ENCODE assay signal across 1 cellular context in the genomic region with DNA sequence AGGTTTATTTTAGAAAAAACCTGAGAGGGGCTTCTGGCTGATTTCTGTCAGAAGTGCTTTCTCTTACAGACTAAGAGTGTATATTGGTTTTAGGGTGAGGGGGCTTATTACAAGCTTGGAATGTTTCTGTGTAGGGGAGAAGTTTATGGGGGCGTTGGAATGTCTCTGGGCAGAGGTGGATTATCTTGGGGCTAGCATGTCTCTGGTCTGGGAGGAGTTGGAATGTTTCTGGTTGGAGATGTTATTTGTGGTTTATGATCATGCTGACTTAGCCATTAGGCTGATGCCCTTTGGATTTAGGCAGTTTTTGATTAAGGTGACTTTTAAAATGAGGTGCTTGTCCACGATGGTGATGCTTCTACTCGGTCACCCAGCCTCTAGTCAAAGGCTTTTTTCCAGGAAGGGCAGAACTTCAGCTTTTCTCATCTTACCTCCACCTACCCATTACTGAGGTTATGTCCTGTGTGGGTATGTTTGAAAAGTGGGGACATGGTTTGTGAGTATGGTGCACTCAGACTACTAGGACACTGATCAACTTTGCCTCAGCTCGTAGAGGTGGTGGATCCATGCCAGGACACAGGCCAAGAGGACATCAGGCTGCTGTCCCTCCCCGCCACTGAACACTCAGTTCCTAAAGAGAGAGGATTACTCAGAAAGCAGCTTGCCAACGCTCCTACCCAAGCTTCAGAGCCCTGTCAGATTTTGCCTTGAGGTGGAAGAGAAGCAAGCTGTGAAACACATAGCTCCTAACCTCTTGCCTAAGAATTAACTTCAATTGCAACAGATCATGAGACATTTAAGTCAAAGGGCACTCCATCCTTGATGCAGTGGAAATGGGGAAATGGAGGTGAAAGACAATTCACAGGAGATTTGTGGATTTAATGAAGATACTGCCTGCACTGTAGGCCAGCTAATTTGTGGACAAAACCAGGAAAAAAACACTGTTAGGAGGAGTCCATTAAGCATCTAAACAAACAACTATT.
TF ChIP-seq lines count a peak whose summit lies in the region.

No MANE protein-coding gene starts in this region.

TF ChIP-seq in WTC11, 78 proteins besides CTCF, POLR2A, EP300 and RAD21:
- TF ChIP-seq GABPB1 (CRISPR knock-in tag; IDR thresholded peaks at IDR 0.05) (peak; percentile 64), ELF4 (CRISPR knock-in tag; IDR thresholded peaks at IDR 0.05; ENCODE audit: low read depth) (no peak)
